15 cellular contexts compared by ENCODE assay signal in genomic region chr17:520447-521167, GRCh38.
A peak's percentile ranks its signal among the peaks of the same experiment; 100 is the strongest.
DNase-seq lines count a peak whose midpoint lies in the region; ATAC-seq and TF ChIP-seq lines count a peak whose summit lies in the region.
"Had no signal": no experiment of that assay in that cellular context is flagged by ENCODE, and none has a peak within 500 bp of the region (broad histone marks: within the 10 kb centered on the region; RNA-seq: fewer than 3 reads in every experiment).

No MANE protein-coding gene starts in this region.

- no peaks in the 10 kb centered on the region for H3K27me3 Mint-ChIP-seq in activated CD8-positive, alpha-beta memory T cell treated with anti-CD3 and anti-CD28 coated beads, Interleukin-2, amount 10 ng/mL, durations not matched to agents 7 days and 5 days
- no peaks in the 10 kb centered on the region for H3K27me3 Mint-ChIP-seq in activated CD4-positive, alpha-beta T cell treated with anti-CD3 and anti-CD28 coated beads, Interleukin-2, amount 10 ng/mL, durations not matched to agents 7 days and 5 days

- H3K4me3 Mint-ChIP-seq in activated CD8-positive, alpha-beta memory T cell treated with anti-CD3 and anti-CD28 coated beads, Interleukin-2, amount 10 ng/mL, durations not matched to agents 7 days and 5 days = no peak overlapping the region
- no peak overlapping the region for H3K4me3 Mint-ChIP-seq in activated CD4-positive, alpha-beta T cell treated with anti-CD3 and anti-CD28 coated beads, Interleukin-2, amount 10 ng/mL, durations not matched to agents 7 days and 5 days

- peaks cover 19% of the 10 kb centered on the region for H3K36me3 ChIP-seq in WERI-Rb-1

- POLR2A ChIA-PET in activated CD4-positive, alpha-beta T cell treated with anti-CD3 and anti-CD28 coated beads, Interleukin-2, amount 10 ng/mL, durations not matched to agents 7 days and 5 days (lab: Charles Lee) = no interaction called here

- peaks cover 5% of the 10 kb centered on the region for H3K36me3 Mint-ChIP-seq in activated CD8-positive, alpha-beta memory T cell treated with anti-CD3 and anti-CD28 coated beads, Interleukin-2, amount 10 ng/mL, durations not matched to agents 7 days and 5 days
- peaks cover 25% of the 10 kb centered on the region for H3K36me3 Mint-ChIP-seq in activated CD4-positive, alpha-beta T cell treated with anti-CD3 and anti-CD28 coated beads, Interleukin-2, amount 10 ng/mL, durations not matched to agents 7 days and 5 days (ENCODE audit: low read depth)

- no peaks in the 10 kb centered on the region for H3K9me3 Mint-ChIP-seq in activated CD8-positive, alpha-beta memory T cell treated with anti-CD3 and anti-CD28 coated beads, Interleukin-2, amount 10 ng/mL, durations not matched to agents 7 days and 5 days (ENCODE audit: low read depth)
- H3K9me3 Mint-ChIP-seq in activated CD4-positive, alpha-beta T cell treated with anti-CD3 and anti-CD28 coated beads, Interleukin-2, amount 10 ng/mL, durations not matched to agents 7 days and 5 days = no peaks in the 10 kb centered on the region

- no peak for DNase-seq in activated CD8-positive, alpha-beta memory T cell treated with anti-CD3 and anti-CD28 coated beads, Interleukin-2, amount 10 ng/mL, durations not matched to agents 7 days and 5 days
- no peak for DNase-seq in activated CD8-positive, alpha-beta memory T cell treated with anti-CD3 and anti-CD28 coated beads, Interleukin-2, amount 50 U/mL, for 4 hours
- DNase-seq in WERI-Rb-1 (peak; percentile 75), glomerular visceral epithelial cell (ENCODE audit: extremely low spot score) (peak; percentile 27), pulmonary artery endothelial cell (ENCODE audit: low read depth, low spot score) (peak; percentile 29), NCI-H1105 treated with DMSO at 0.1 percent for 48 hours (lab: John Stamatoyannopoulos, UW) (no peak), GM03348 (ENCODE audit: low spot score) (no peak)
- DNase-seq in activated CD4-positive, alpha-beta T cell treated with anti-CD3 and anti-CD28 coated beads, Interleukin-2, amount 10 ng/mL, durations not matched to agents 7 days and 5 days = no peak
- DNase-seq: effector CD8-positive, alpha-beta T cell; EL; NCI-H446; nucleus accumbens; RPMI8226; upper lobe of right lung had no signal

- H3K9me3 ChIP-seq in WERI-Rb-1 (ENCODE audit: severe bottlenecking) = no peaks in the 10 kb centered on the region
- H3K9me3 ChIP-seq: HAP-1, upper lobe of right lung had no signal

- no peak for TF ChIP-seq CTCF in WERI-Rb-1 (IDR thresholded peaks at IDR 0.05; ENCODE audit: low read depth, low read length)

- H3K27ac Mint-ChIP-seq in activated CD8-positive, alpha-beta memory T cell treated with anti-CD3 and anti-CD28 coated beads, Interleukin-2, amount 10 ng/mL, durations not matched to agents 7 days and 5 days = peak overlapping the region; percentile 17
- H3K27ac Mint-ChIP-seq in activated CD4-positive, alpha-beta T cell treated with anti-CD3 and anti-CD28 coated beads, Interleukin-2, amount 10 ng/mL, durations not matched to agents 7 days and 5 days = no peak overlapping the region

- CTCF ChIA-PET in activated CD8-positive, alpha-beta memory T cell treated with anti-CD3 and anti-CD28 coated beads, Interleukin-2, amount 10 ng/mL, durations not matched to agents 7 days and 5 days (lab: Charles Lee) = no interaction called here
- CTCF ChIA-PET in activated CD4-positive, alpha-beta T cell treated with anti-CD3 and anti-CD28 coated beads, Interleukin-2, amount 10 ng/mL, durations not matched to agents 7 days and 5 days (lab: Charles Lee) = interaction anchor here (1.0 kb wide), 1 partner anchor 24 kb away, joined by 3 read pairs; no protein-coding TSS in a partner anchor

- H3K4me1 Mint-ChIP-seq in activated CD8-positive, alpha-beta memory T cell treated with anti-CD3 and anti-CD28 coated beads, Interleukin-2, amount 10 ng/mL, durations not matched to agents 7 days and 5 days = peaks cover 9% of the 10 kb centered on the region
- peaks cover 11% of the 10 kb centered on the region for H3K4me1 Mint-ChIP-seq in activated CD4-positive, alpha-beta T cell treated with anti-CD3 and anti-CD28 coated beads, Interleukin-2, amount 10 ng/mL, durations not matched to agents 7 days and 5 days

- no peak overlapping the region for H3K4me3 ChIP-seq in WERI-Rb-1 (ENCODE audit: low read depth, low read length)
- H3K4me3 ChIP-seq: HAP-1, upper lobe of right lung had no signal

- H3K27me3 ChIP-seq in WERI-Rb-1 (ENCODE audit: insufficient read depth, low read depth, severe bottlenecking) = no peaks in the 10 kb centered on the region
- H3K27me3 ChIP-seq: upper lobe of right lung had no signal

- H3K27ac ChIP-seq in WERI-Rb-1 = peak overlapping the region; percentile 75
- H3K27ac ChIP-seq: upper lobe of right lung had no signal

- no peak for ATAC-seq in activated CD8-positive, alpha-beta memory T cell treated with anti-CD3 and anti-CD28 coated beads, Interleukin-2, amount 10 ng/mL, durations not matched to agents 7 days and 5 days
- ATAC-seq: upper lobe of right lung had no signal

Comparison
In these comparisons a context has a peak if more than half of its experiments do, and no peak if none do; other contexts are left out.
1. DNase-seq: peak in WERI-Rb-1 (single experiment), glomerular visceral epithelial cell (single experiment) and pulmonary artery endothelial cell (single experiment); none in activated CD8-positive, alpha-beta memory T cell treated with anti-CD3 and anti-CD28 coated beads, Interleukin-2, amount 10 ng/mL, durations not matched to agents 7 days and 5 days (single experiment), activated CD8-positive, alpha-beta memory T cell treated with anti-CD3 and anti-CD28 coated beads, Interleukin-2, amount 50 U/mL, for 4 hours (single experiment), activated CD4-positive, alpha-beta T cell treated with anti-CD3 and anti-CD28 coated beads, Interleukin-2, amount 10 ng/mL, durations not matched to agents 7 days and 5 days (single experiment), NCI-H1105 treated with DMSO at 0.1 percent for 48 hours (single experiment) and GM03348 (single experiment).